In genomic region chr6:73340048-73340447, GRCh38 we compare ENCODE assay signal across 30 cellular contexts. TPM values are rescaled to one million over a fixed set of nuclear protein-coding genes. Genes with fewer than 3 reads are reported as not detected.
DNase-seq lines count a peak whose midpoint lies in the region; ATAC-seq and TF ChIP-seq lines count a peak whose summit lies in the region.
"Had no signal": no experiment of that assay in that cellular context is flagged by ENCODE, and none has a peak within 500 bp of the region (broad histone marks: within the 10 kb centered on the region; RNA-seq: fewer than 3 reads in every experiment).

No MANE protein-coding gene starts in this region.

- H3K4me1 ChIP-seq in PC-3 (ENCODE audit: insufficient read depth, low read length), result no peaks in the 10 kb centered on the region
- H3K4me1 ChIP-seq: BLaER1, heart left ventricle, suprapubic skin, upper lobe of right lung had no signal

- H3K36me3 ChIP-seq in PC-3 (ENCODE audit: low read depth, low read length), result no peaks in the 10 kb centered on the region
- H3K36me3 ChIP-seq: BLaER1, cardiac muscle cell, heart left ventricle, ovary, suprapubic skin, upper lobe of right lung had no signal

- H3K9ac ChIP-seq in PC-3 (ENCODE audit: low read length), result no peak overlapping the region
- H3K9ac ChIP-seq: BLaER1 had no signal

- H3K27ac ChIP-seq in PC-3 (ENCODE audit: low read length), result no peak overlapping the region
- H3K27ac ChIP-seq: BLaER1, cardiac muscle cell, coronary artery, heart left ventricle, ovary, skin epidermis, suprapubic skin, upper lobe of right lung, VCaP had no signal

- H3K4me3 ChIP-seq in PC-3 (ENCODE audit: low read length) (no peak overlapping the region), epithelial cell of esophagus (ENCODE audit: low read length) (no peak overlapping the region)
- H3K4me3 ChIP-seq: BLaER1, cardiac muscle cell, coronary artery, heart left ventricle, ovary, skin epidermis, suprapubic skin, upper lobe of right lung had no signal

- TF ChIP-seq CTCF in PC-3 (conservative IDR thresholded peaks at IDR 0.05; ENCODE audit: low read depth, low read length) (no peak), epithelial cell of esophagus (IDR thresholded peaks at IDR 0.05; ENCODE audit: insufficient read depth, low read depth, low read length, missing control alignments) (no peak)

- DNase-seq in ELR (ENCODE audit: low read depth), result peak; percentile 62
- DNase-seq in PC-3, result peak; percentile 41
- DNase-seq in epithelial cell of esophagus (ENCODE audit: low read depth), result peak; percentile 66
- DNase-seq in kidney tubule cell (ENCODE audit: low spot score), result peak; percentile 78
- no peak for DNase-seq in H4 (ENCODE audit: low spot score)
- no peak for DNase-seq in DMS79 (lab: John Stamatoyannopoulos, UW)
- no peak for DNase-seq in iPS-NIHi7 (ENCODE audit: extremely low spot score)
- DNase-seq: activated CD4-positive, alpha-beta T cell treated with anti-CD3 and anti-CD28 coated beads for 36 hours; activated CD8-positive, alpha-beta T cell treated with anti-CD3 and anti-CD28 coated beads, Interleukin-2, amount 10 ng/mL, durations not matched to agents 7 days and 5 days; amygdala; effector memory CD4-positive, alpha-beta T cell; GDM1; heart left ventricle; left colon; NCI-H446 treated with DMSO at 0.1 percent for 48 hours; NCI-H774; ovary; retina; stimulated activated naive CD4-positive, alpha-beta T cell; upper lobe of right lung had no signal

- intact Hi-C loops in PC-3 (cut with micrococcal nuclease), result no loop called here

- no peak overlapping the region for H3K4me2 ChIP-seq in PC-3 (ENCODE audit: low read length)
- H3K4me2 ChIP-seq: BLaER1 had no signal

- no peaks in the 10 kb centered on the region for H3K9me2 ChIP-seq in PC-3 (replicated peaks; ENCODE audit: low read length)

- BruUV-seq in PC-3 (replicated peaks; lab: Mats Ljungman, UMichigan), result no TSS peak

- H3K27me3 ChIP-seq in PC-3 (ENCODE audit: low read length), result no peaks in the 10 kb centered on the region
- H3K27me3 ChIP-seq: BLaER1, cardiac muscle cell, ovary, suprapubic skin, upper lobe of right lung had no signal

- no peak overlapping the region for H2AFZ ChIP-seq in PC-3 (ENCODE audit: low read length)

- CTCF ChIA-PET in PC-3 (lab: Charles Lee), result no interaction called here

- H3K9me3 ChIP-seq in PC-3 (ENCODE audit: low read length), result no peaks in the 10 kb centered on the region
- H3K9me3 ChIP-seq: BLaER1, heart left ventricle, ovary, suprapubic skin, upper lobe of right lung had no signal

- peak; percentile 58 for ATAC-seq in PC-3
- ATAC-seq in HG02571 (IDR thresholded peaks at IDR 0.05; ENCODE audit: unreplicated experiment), result no peak
- ATAC-seq: activated CD4-positive, alpha-beta T cell treated with anti-CD3 and anti-CD28 coated beads for 36 hours; activated CD8-positive, alpha-beta T cell treated with anti-CD3 and anti-CD28 coated beads, Interleukin-2, amount 10 ng/mL, durations not matched to agents 7 days and 5 days; heart left ventricle; left colon; upper lobe of right lung had no signal

- POLR2A ChIA-PET in PC-3 (lab: Charles Lee; ENCODE audit: unreplicated experiment), result no interaction called here

- no peaks in the 10 kb centered on the region for H3F3A ChIP-seq in PC-3 (ENCODE audit: low read length, unreplicated experiment)

- H4K20me1 ChIP-seq in PC-3 (ENCODE audit: low read length), result no peaks in the 10 kb centered on the region
- H4K20me1 ChIP-seq: BLaER1 had no signal

- no peaks in the 10 kb centered on the region for H3K79me2 ChIP-seq in PC-3 (ENCODE audit: low read length)

RNA-seq across cellular contexts. Expression of gene DPPA5, which starts 14.0 kb away (rescaled TPM):
- total RNA-seq in PC-3 (2014; rRNA removed), result not detected in 2 replicates
- not detected in 2 replicates for total RNA-seq in H4 (2014; rRNA removed; shearing (Covaris generic))
- total RNA-seq: activated CD4-positive, alpha-beta T cell treated with anti-CD3 and anti-CD28 coated beads for 36 hours; activated CD8-positive, alpha-beta T cell treated with anti-CD3 and anti-CD28 coated beads, Interleukin-2, amount 10 ng/mL, durations not matched to agents 7 days and 5 days; cardiac muscle cell; fibroblast of villous mesenchyme; heart left ventricle; left colon; neural crest cell; ovary; suprapubic skin; upper lobe of right lung had no signal

RNA-seq across cellular contexts. Expression of gene KHDC3L, which starts 22.4 kb away (rescaled TPM):
- total RNA-seq in PC-3 (2014; rRNA removed), result not detected in 2 replicates
- not detected in 2 replicates for total RNA-seq in H4 (2014; rRNA removed; shearing (Covaris generic))
- total RNA-seq: activated CD4-positive, alpha-beta T cell treated with anti-CD3 and anti-CD28 coated beads for 36 hours; activated CD8-positive, alpha-beta T cell treated with anti-CD3 and anti-CD28 coated beads, Interleukin-2, amount 10 ng/mL, durations not matched to agents 7 days and 5 days; fibroblast of villous mesenchyme; heart left ventricle; left colon; neural crest cell; ovary; suprapubic skin; upper lobe of right lung had no signal

RNA-seq across cellular contexts. Expression of gene OOEP, which starts 29.6 kb away (rescaled TPM):
- total RNA-seq in PC-3 (2014; rRNA removed), result not detected in 2 replicates
- total RNA-seq in H4 (2014; rRNA removed; shearing (Covaris generic)), result not detected in 2 replicates
- total RNA-seq: cardiac muscle cell, H7, heart left ventricle, left colon, neural crest cell had no signal

RNA-seq across cellular contexts. Expression of gene DDX43, which starts 54.6 kb away (rescaled TPM):
- not detected in 2 replicates for total RNA-seq in PC-3 (2014; rRNA removed)
- not detected in 2 replicates for total RNA-seq in H4 (2014; rRNA removed; shearing (Covaris generic))
- total RNA-seq: cardiac muscle cell, neural crest cell had no signal

Comparison
In these comparisons a context has a peak if more than half of its experiments do, and no peak if none do; other contexts are left out.
1. DNase-seq: peak in ELR (single experiment), PC-3 (single experiment), epithelial cell of esophagus (single experiment) and kidney tubule cell (single experiment); none in H4 (single experiment), DMS79 (single experiment) and iPS-NIHi7 (single experiment).